Comparison of ENCODE assay signal across 16 cellular contexts in genomic region chr15:69013726-69014406, GRCh38. TPM values are rescaled to one million over a fixed set of nuclear protein-coding genes. Genes with fewer than 3 reads are reported as not detected.
"Had no signal": no experiment of that assay in that cellular context is flagged by ENCODE, and none has a peak within 500 bp of the region (broad histone marks: within the 10 kb centered on the region; RNA-seq: fewer than 3 reads in every experiment).

No MANE protein-coding gene starts in this region.

- H3K4me2 ChIP-seq: hepatocyte had no signal

- DNase-seq: activated CD4-positive, alpha-beta memory T cell treated with anti-CD3 and anti-CD28 coated beads, Interleukin-2, amount 10 ng/mL, durations not matched to agents 7 days and 5 days; activated CD4-positive, alpha-beta T cell treated with anti-CD3 and anti-CD28 coated beads for 1 hour; activated naive CD4-positive, alpha-beta T cell treated with Interleukin-2 at 50 U/mL for 16 hours; gastrocnemius medialis; mesendoderm; ovary; stimulated activated CD4-positive, alpha-beta T cell treated with anti-CD3 and anti-CD28 coated beads, Interleukin-4, amount 100 ng/mL, for 1 hour; stimulated activated CD8-positive, alpha-beta memory T cell treated with anti-CD3 and anti-CD28 coated beads, Interleukin-4, amount 100 ng/mL, for 48 hours; testis had no signal

- H3K4me3 ChIP-seq: cardiac muscle cell, colonic mucosa, gastrocnemius medialis, hepatocyte, ovary, testis had no signal

- H3K36me3 ChIP-seq: cardiac muscle cell, colonic mucosa, gastrocnemius medialis, ovary had no signal

- H2AFZ ChIP-seq: hepatocyte had no signal

- ATAC-seq: gastrocnemius medialis had no signal

- H3K27ac ChIP-seq: cardiac muscle cell, colonic mucosa, gastrocnemius medialis, hepatocyte, ovary, testis had no signal

- H3K9me3 ChIP-seq: colonic mucosa, gastrocnemius medialis, ovary, testis had no signal

- H3K4me1 Mint-ChIP-seq: activated CD4-positive, alpha-beta memory T cell treated with anti-CD3 and anti-CD28 coated beads, Interleukin-2, amount 10 ng/mL, durations not matched to agents 7 days and 5 days had no signal

- H3K27me3 ChIP-seq: cardiac muscle cell, colonic mucosa, hepatocyte, ovary, testis had no signal

- H3K27ac Mint-ChIP-seq: activated CD4-positive, alpha-beta memory T cell treated with anti-CD3 and anti-CD28 coated beads, Interleukin-2, amount 10 ng/mL, durations not matched to agents 7 days and 5 days; activated T-helper 1 cell treated with anti-CD3 and anti-CD28 coated beads, Interleukin-12 subunit alpha, Interleukin-12 subunit beta, Interleukin-2, Interleukin-4 antibody, amounts not matched to agents 30 ng/mL and 10 ng/mL and 1 ng/mL, durations not matched to agents 14 hours and 24 hours and 36 hours; stimulated activated naive CD8-positive, alpha-beta T cell treated with anti-CD3 and anti-CD28 coated beads, Interleukin-15, Interleukin-2, amounts not matched to agents 100 ng/mL and 50 ng/mL, for 24 hours; T-helper 2 cell treated with Interferon-gamma antibody and Interleukin-4, amounts not matched to agents 5 μg/mL and 100 μg/mL, for 36 hours had no signal

- H3K4me1 ChIP-seq: colonic mucosa, gastrocnemius medialis had no signal

- H3K4me3 Mint-ChIP-seq: activated CD4-positive, alpha-beta memory T cell treated with anti-CD3 and anti-CD28 coated beads, Interleukin-2, amount 10 ng/mL, durations not matched to agents 7 days and 5 days; activated T-helper 1 cell treated with anti-CD3 and anti-CD28 coated beads, Interleukin-12 subunit alpha, Interleukin-12 subunit beta, Interleukin-2, Interleukin-4 antibody, amounts not matched to agents 30 ng/mL and 10 ng/mL and 1 ng/mL, durations not matched to agents 14 hours and 24 hours and 36 hours; stimulated activated naive CD8-positive, alpha-beta T cell treated with anti-CD3 and anti-CD28 coated beads, Interleukin-15, Interleukin-2, amounts not matched to agents 100 ng/mL and 50 ng/mL, for 24 hours; T-helper 2 cell treated with Interferon-gamma antibody and Interleukin-4, amounts not matched to agents 5 μg/mL and 100 μg/mL, for 36 hours had no signal

- H3K79me2 ChIP-seq: hepatocyte had no signal

RNA-seq across cellular contexts. Expression of gene NOX5, which starts 0.6 kb away (rescaled TPM):
- total RNA-seq: activated CD4-positive, alpha-beta memory T cell treated with anti-CD3 and anti-CD28 coated beads, Interleukin-2, amount 10 ng/mL, durations not matched to agents 7 days and 5 days; gastrocnemius medialis had no signal
- polyA plus RNA-seq: hepatocyte, neural cell had no signal
